ENCODE assay signal across 9 cellular contexts in genomic region chr12:83823386-83824045, GRCh38.
DNase-seq lines count a peak whose midpoint lies in the region; ATAC-seq and TF ChIP-seq lines count a peak whose summit lies in the region.
"Had no signal": no experiment of that assay in that cellular context is flagged by ENCODE, and none has a peak within 500 bp of the region (broad histone marks: within the 10 kb centered on the region; RNA-seq: fewer than 3 reads in every experiment).

No MANE protein-coding gene starts in this region.

- H3K27ac ChIP-seq in liver (ENCODE audit: low read depth in 1 of 2, low read length in 2 of 2) = no peak overlapping the region

- no peak overlapping the region for H3K4me3 Mint-ChIP-seq in activated naive CD8-positive, alpha-beta T cell treated with anti-CD3 and anti-CD28 coated beads, Interleukin-2, amount 50 U/mL, for 24 hours
- H3K4me3 Mint-ChIP-seq: T-helper 1 cell treated with Interleukin-12 subunit alpha and Interleukin-12 subunit beta and Interleukin-4 antibody, amounts not matched to agents 30 μg/mL and 1 μg/mL, for 36 hours had no signal

- H3K36me3 Mint-ChIP-seq in activated naive CD8-positive, alpha-beta T cell treated with anti-CD3 and anti-CD28 coated beads, Interleukin-2, amount 50 U/mL, for 24 hours (ENCODE audit: low read depth) = no peaks in the 10 kb centered on the region

- TF ChIP-seq CTCF in liver (IDR thresholded peaks at IDR 0.05; ENCODE audit: low read depth, low read length, missing input control) = peak; percentile 49

- WGBS in liver = 71% methylated on average over 8 of the region's 8 CpGs

- TF ChIP-seq RAD21 in liver (IDR thresholded peaks at IDR 0.05) = peak; percentile 82 to 88

- no peaks in the 10 kb centered on the region for H3K4me1 ChIP-seq in liver (ENCODE audit: control insufficient read depth in 4 of 4, insufficient read depth in 4 of 4, low read length in 3 of 4)

- no peaks in the 10 kb centered on the region for H3K9me3 Mint-ChIP-seq in activated naive CD8-positive, alpha-beta T cell treated with anti-CD3 and anti-CD28 coated beads, Interleukin-2, amount 50 U/mL, for 24 hours
- H3K9me3 Mint-ChIP-seq: T-helper 1 cell treated with Interleukin-12 subunit alpha and Interleukin-12 subunit beta and Interleukin-4 antibody, amounts not matched to agents 30 μg/mL and 1 μg/mL, for 36 hours had no signal

- DNase-seq in D341Med (ENCODE audit: low spot score) = peak; percentile 76
- peak; percentile 46 for DNase-seq in NCI-H460 (ENCODE audit: extremely low read depth, low read depth)
- DNase-seq in activated naive CD8-positive, alpha-beta T cell treated with anti-CD3 and anti-CD28 coated beads, Interleukin-2, amount 50 U/mL, for 24 hours = peak; percentile 6
- DNase-seq in AG20443 (ENCODE audit: low spot score) = no peak

- H3K4me1 Mint-ChIP-seq in activated naive CD8-positive, alpha-beta T cell treated with anti-CD3 and anti-CD28 coated beads, Interleukin-2, amount 50 U/mL, for 24 hours = no peaks in the 10 kb centered on the region

- H3K9ac ChIP-seq in liver (ENCODE audit: low read depth in 1 of 2, low read length in 2 of 2) = no peak overlapping the region

- no peaks in the 10 kb centered on the region for H3K36me3 ChIP-seq in liver (ENCODE audit: control insufficient read depth in 4 of 4, insufficient read depth in 3 of 4, low read depth in 1 of 4, low read length in 3 of 4)

- H3K27ac Mint-ChIP-seq in activated naive CD8-positive, alpha-beta T cell treated with anti-CD3 and anti-CD28 coated beads, Interleukin-2, amount 50 U/mL, for 24 hours = no peak overlapping the region
- H3K27ac Mint-ChIP-seq: T-helper 1 cell treated with Interleukin-12 subunit alpha and Interleukin-12 subunit beta and Interleukin-4 antibody, amounts not matched to agents 30 μg/mL and 1 μg/mL, for 36 hours had no signal

- no peaks in the 10 kb centered on the region for H3K9me3 ChIP-seq in liver (ENCODE audit: control insufficient read depth in 4 of 4, low read length in 3 of 4)

- ATAC-seq in GM18867 (IDR thresholded peaks at IDR 0.05; ENCODE audit: unreplicated experiment) (peak; percentile 96), HG02973 (IDR thresholded peaks at IDR 0.05; ENCODE audit: unreplicated experiment) (peak; percentile 71), HG03457 (IDR thresholded peaks at IDR 0.05; ENCODE audit: unreplicated experiment) (no peak)
- peak; percentile 52 for ATAC-seq in activated naive CD8-positive, alpha-beta T cell treated with anti-CD3 and anti-CD28 coated beads, Interleukin-2, amount 50 U/mL, for 24 hours

- no peak overlapping the region for H3K4me3 ChIP-seq in liver (ENCODE audit: low read depth in 1 of 3, low read length in 3 of 3)

- H3K27me3 Mint-ChIP-seq in activated naive CD8-positive, alpha-beta T cell treated with anti-CD3 and anti-CD28 coated beads, Interleukin-2, amount 50 U/mL, for 24 hours = no peaks in the 10 kb centered on the region

- H3K27me3 ChIP-seq in liver (ENCODE audit: control insufficient read depth in 4 of 4, insufficient read depth in 4 of 4, low read length in 3 of 4) = no peaks in the 10 kb centered on the region

TF ChIP-seq in liver, 16 proteins besides CTCF, POLR2A, EP300 and RAD21:
- TF ChIP-seq JUND (IDR thresholded peaks at IDR 0.05) = no peak
- TF ChIP-seq HNF4A (conservative IDR thresholded peaks at IDR 0.05) = peak in 1 of 2 donors; percentile 16
